1 cellular context compared by ENCODE assay signal in the genomic region with DNA sequence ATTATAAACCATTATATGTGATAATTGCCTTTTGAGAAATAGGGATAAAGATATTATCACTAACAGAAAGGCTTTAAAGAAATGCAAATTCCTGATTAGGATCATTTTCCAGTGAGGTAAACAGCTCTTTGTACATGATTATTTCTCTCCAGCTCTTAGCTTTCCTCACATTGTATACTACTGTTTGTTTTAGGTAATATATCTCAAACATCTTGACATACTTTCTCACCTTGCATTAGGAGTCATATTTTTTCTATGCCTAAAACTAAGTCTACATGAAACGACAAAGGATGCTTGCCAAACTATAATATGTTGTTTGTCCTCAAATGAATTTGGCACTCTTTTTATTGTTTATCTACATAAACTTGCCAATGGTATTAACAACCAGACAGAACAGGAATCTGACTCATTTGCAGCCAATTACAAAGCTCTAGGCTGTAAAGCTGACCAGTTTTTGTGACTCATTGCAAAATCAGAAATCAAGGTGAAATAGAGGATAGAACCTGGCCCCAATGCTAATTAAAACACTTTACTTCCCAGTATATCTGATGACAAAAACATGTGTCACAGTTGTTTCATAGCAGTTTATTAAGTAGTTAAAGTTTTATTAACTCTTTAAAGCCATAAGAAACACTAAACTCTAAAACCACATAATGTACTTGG.
TF ChIP-seq lines count a peak whose summit lies in the region.

No MANE protein-coding gene starts in this region.

TF ChIP-seq in HCT116, 20 proteins besides CTCF, POLR2A, EP300 and RAD21 (continued from another document):
- TF ChIP-seq, protein P1, sequence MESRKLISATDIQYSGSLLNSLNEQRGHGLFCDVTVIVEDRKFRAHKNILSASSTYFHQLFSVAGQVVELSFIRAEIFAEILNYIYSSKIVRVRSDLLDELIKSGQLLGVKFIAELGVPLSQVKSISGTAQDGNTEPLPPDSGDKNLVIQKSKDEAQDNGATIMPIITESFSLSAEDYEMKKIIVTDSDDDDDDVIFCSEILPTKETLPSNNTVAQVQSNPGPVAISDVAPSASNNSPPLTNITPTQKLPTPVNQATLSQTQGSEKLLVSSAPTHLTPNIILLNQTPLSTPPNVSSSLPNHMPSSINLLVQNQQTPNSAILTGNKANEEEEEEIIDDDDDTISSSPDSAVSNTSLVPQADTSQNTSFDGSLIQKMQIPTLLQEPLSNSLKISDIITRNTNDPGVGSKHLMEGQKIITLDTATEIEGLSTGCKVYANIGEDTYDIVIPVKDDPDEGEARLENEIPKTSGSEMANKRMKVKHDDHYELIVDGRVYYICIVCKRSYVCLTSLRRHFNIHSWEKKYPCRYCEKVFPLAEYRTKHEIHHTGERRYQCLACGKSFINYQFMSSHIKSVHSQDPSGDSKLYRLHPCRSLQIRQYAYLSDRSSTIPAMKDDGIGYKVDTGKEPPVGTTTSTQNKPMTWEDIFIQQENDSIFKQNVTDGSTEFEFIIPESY (IDR thresholded peaks at IDR 0.05; ENCODE audit: extremely low read depth, insufficient replicate concordance, low read length), result no peak
- TF ChIP-seq SRF (IDR thresholded peaks at IDR 0.05; ENCODE audit: low read depth) (peak; percentile 58), ZFX (IDR thresholded peaks at IDR 0.05) (no peak), SP1 (IDR thresholded peaks at IDR 0.05; ENCODE audit: low read depth) (peak; percentile 86), EZH2 (IDR thresholded peaks at IDR 0.05) (no peak), YY1 (IDR thresholded peaks at IDR 0.05; ENCODE audit: extremely low read depth, insufficient replicate concordance, low read depth, low read length) (no peak), EZH2phosphoT487 (IDR thresholded peaks at IDR 0.05; ENCODE audit: borderline replicate concordance) (no peak), FOSL1 (IDR thresholded peaks at IDR 0.05; ENCODE audit: low read depth) (peak; percentile 97), TCF7L2 (IDR thresholded peaks at IDR 0.05; ENCODE audit: borderline replicate concordance, extremely low read depth, insufficient read depth, insufficient read length) (peak; percentile 21), MAX (IDR thresholded peaks at IDR 0.05) (no peak), EGR1 (IDR thresholded peaks at IDR 0.05; ENCODE audit: low read depth) (no peak), ELF1 (IDR thresholded peaks at IDR 0.05; ENCODE audit: borderline replicate concordance, low read depth) (no peak), SIN3A (IDR thresholded peaks at IDR 0.05; ENCODE audit: low read depth) (no peak), ZNF274 (IDR thresholded peaks at IDR 0.05; ENCODE audit: low read depth, low read length) (no peak), CBX3 (IDR thresholded peaks at IDR 0.05; ENCODE audit: low read depth) (peak; percentile 52; the same call in 1 of the 2 replicates), ATF3 (IDR thresholded peaks at IDR 0.05) (no peak), CEBPB (IDR thresholded peaks at IDR 0.05; ENCODE audit: low read depth) (peak; percentile 82)
- TF ChIP-seq, protein P2, sequence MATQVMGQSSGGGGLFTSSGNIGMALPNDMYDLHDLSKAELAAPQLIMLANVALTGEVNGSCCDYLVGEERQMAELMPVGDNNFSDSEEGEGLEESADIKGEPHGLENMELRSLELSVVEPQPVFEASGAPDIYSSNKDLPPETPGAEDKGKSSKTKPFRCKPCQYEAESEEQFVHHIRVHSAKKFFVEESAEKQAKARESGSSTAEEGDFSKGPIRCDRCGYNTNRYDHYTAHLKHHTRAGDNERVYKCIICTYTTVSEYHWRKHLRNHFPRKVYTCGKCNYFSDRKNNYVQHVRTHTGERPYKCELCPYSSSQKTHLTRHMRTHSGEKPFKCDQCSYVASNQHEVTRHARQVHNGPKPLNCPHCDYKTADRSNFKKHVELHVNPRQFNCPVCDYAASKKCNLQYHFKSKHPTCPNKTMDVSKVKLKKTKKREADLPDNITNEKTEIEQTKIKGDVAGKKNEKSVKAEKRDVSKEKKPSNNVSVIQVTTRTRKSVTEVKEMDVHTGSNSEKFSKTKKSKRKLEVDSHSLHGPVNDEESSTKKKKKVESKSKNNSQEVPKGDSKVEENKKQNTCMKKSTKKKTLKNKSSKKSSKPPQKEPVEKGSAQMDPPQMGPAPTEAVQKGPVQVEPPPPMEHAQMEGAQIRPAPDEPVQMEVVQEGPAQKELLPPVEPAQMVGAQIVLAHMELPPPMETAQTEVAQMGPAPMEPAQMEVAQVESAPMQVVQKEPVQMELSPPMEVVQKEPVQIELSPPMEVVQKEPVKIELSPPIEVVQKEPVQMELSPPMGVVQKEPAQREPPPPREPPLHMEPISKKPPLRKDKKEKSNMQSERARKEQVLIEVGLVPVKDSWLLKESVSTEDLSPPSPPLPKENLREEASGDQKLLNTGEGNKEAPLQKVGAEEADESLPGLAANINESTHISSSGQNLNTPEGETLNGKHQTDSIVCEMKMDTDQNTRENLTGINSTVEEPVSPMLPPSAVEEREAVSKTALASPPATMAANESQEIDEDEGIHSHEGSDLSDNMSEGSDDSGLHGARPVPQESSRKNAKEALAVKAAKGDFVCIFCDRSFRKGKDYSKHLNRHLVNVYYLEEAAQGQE (IDR thresholded peaks at IDR 0.05; ENCODE audit: low read depth), result no peak
TF ChIP-seq in HCT116: peak in this region for 7.
